ENCODE assay signal across 1 cellular context in the genomic region with DNA sequence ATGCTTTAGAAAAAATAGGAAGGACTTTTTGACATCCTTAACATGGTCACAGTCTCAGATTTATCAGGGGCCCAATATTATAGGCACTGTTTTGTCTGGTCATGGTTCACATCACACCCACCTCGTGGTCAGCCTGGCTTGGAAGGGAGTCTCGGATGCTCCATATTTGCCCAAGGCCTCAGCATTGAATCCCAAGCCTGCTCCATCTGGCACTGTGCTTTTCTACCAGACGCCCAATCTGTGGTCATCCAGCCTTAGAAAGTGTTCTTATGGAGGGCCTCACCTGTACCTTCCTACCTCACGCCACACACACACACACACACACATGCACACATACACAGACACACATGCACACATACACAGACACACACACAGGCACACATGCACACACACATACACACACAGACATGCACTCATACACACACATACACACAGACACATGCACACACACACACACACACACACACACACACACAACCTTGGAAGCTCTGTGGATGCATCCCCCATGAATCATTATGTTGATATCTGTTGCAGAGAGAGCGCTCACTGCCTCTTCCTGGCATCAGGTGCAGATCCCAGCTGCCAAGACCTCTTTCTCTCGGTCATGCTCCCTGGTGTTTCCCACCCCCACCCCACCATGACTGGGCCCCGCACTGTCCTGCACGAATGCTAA.
TF ChIP-seq lines count a peak whose summit lies in the region.

No MANE protein-coding gene starts in this region.

TF ChIP-seq in IMR-90, 13 proteins besides CTCF, POLR2A, EP300 and RAD21 (continued from another document):
- TF ChIP-seq, protein P1, sequence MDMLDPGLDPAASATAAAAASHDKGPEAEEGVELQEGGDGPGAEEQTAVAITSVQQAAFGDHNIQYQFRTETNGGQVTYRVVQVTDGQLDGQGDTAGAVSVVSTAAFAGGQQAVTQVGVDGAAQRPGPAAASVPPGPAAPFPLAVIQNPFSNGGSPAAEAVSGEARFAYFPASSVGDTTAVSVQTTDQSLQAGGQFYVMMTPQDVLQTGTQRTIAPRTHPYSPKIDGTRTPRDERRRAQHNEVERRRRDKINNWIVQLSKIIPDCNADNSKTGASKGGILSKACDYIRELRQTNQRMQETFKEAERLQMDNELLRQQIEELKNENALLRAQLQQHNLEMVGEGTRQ (IDR thresholded peaks at IDR 0.05; ENCODE audit: low read depth, low read length): no peak
- TF ChIP-seq FOS (IDR thresholded peaks at IDR 0.05; ENCODE audit: low read depth, low read length) (no peak), CHD1 (IDR thresholded peaks at IDR 0.05; ENCODE audit: low read depth, low read length) (no peak), NFE2L2 (IDR thresholded peaks at IDR 0.05; ENCODE audit: low read depth, low read length) (no peak), RCOR1 (IDR thresholded peaks at IDR 0.05; ENCODE audit: insufficient replicate concordance, low read length) (no peak)
